ENCODE assay signal across 3 cellular contexts in genomic region chr17:34517406-34517805, GRCh38.
"Had no signal": no experiment of that assay in that cellular context is flagged by ENCODE, and none has a peak within 500 bp of the region (broad histone marks: within the 10 kb centered on the region; RNA-seq: fewer than 3 reads in every experiment).

No MANE protein-coding gene starts in this region.

- DNase-seq: IMR-90, KBM-7, KG1 had no signal
